ENCODE assay signal across 21 cellular contexts in genomic region chr11:10205928-10206327, GRCh38.
DNase-seq lines count a peak whose midpoint lies in the region; ATAC-seq, FAIRE-seq and TF ChIP-seq lines count a peak whose summit lies in the region.
"Had no signal": no experiment of that assay in that cellular context is flagged by ENCODE, and none has a peak within 500 bp of the region (broad histone marks: within the 10 kb centered on the region; RNA-seq: fewer than 3 reads in every experiment).

No MANE protein-coding gene starts in this region.

- no peak overlapping the region for H2AFZ ChIP-seq in IMR-90 (replicated peaks; ENCODE audit: low read length, poor library complexity)
- H2AFZ ChIP-seq: GM23248 had no signal

- H3K79me1 ChIP-seq in IMR-90 (ENCODE audit: low read depth in 1 of 2, low read length in 2 of 2) = peaks cover 25 to 60% of the 10 kb centered on the region in 2 experiments

- no peaks in the 10 kb centered on the region for H3K27me3 ChIP-seq in IMR-90 (ENCODE audit: control insufficient read depth, insufficient read depth, low read length)
- no peaks in the 10 kb centered on the region for H3K27me3 ChIP-seq in WERI-Rb-1 (ENCODE audit: insufficient read depth, low read depth, severe bottlenecking)
- H3K27me3 ChIP-seq: brain microvascular endothelial cell, foreskin keratinocyte had no signal

- H2AK5ac ChIP-seq in IMR-90 (ENCODE audit: low read depth, low read length) = peak overlapping the region; percentile 6; the same call in 1 of the 2 replicates

- H3K9me3 ChIP-seq in IMR-90 (ENCODE audit: control insufficient read depth, insufficient read depth, low read length) (peaks cover 2% of the 10 kb centered on the region; the same call in 1 of the 2 replicates), WERI-Rb-1 (ENCODE audit: severe bottlenecking) (peaks cover 3% of the 10 kb centered on the region)

- peak overlapping the region; percentile 78; the same call in 1 of the 2 replicates for H3K23ac ChIP-seq in IMR-90 (ENCODE audit: low read depth, low read length)

- H3K27ac ChIP-seq in IMR-90 (ENCODE audit: insufficient read depth, low read length) = no peak overlapping the region
- no peak overlapping the region for H3K27ac ChIP-seq in WERI-Rb-1
- H3K27ac ChIP-seq: brain microvascular endothelial cell, foreskin keratinocyte, GM23248 had no signal

- in situ Hi-C loops in IMR-90 (cut with MboI; ENCODE audit: low sequenced_read_pairs) = loop anchor here (5.0 to 25.0 kb wide), 2 partner anchors 96 to 531 kb away; no protein-coding TSS in a partner anchor

- no peak overlapping the region for H2BK120ac ChIP-seq in IMR-90 (ENCODE audit: low read depth, low read length)

- FAIRE-seq in GM12892 (lab: Jason Lieb, UNC) = no peak
- FAIRE-seq: endothelial cell of umbilical vein had no signal

- no peak overlapping the region for H3K9ac ChIP-seq in IMR-90 (ENCODE audit: low read depth, low read length)
- H3K9ac ChIP-seq: GM23248 had no signal

- no peak overlapping the region for H2BK5ac ChIP-seq in IMR-90 (ENCODE audit: low read depth, low read length, poor library complexity, severe bottlenecking)

- dilution Hi-C loops in IMR-90 (cut with HindIII; ENCODE audit: low sequenced_read_pairs, unreplicated experiment) = no loop called here

- peaks cover 11% of the 10 kb centered on the region; the same call in 1 of the 2 replicates for H4K20me1 ChIP-seq in IMR-90 (ENCODE audit: insufficient read depth, low read length)

- TF ChIP-seq CTCF in IMR-90 (conservative IDR thresholded peaks at IDR 0.05; ENCODE audit: low read depth, low read length) (no peak), WERI-Rb-1 (IDR thresholded peaks at IDR 0.05; ENCODE audit: low read depth, low read length) (no peak)

- H3K4me3 ChIP-seq in IMR-90 (ENCODE audit: insufficient read depth, low read depth, low read length) (no peak overlapping the region), WERI-Rb-1 (ENCODE audit: low read depth, low read length) (no peak overlapping the region)
- H3K4me3 ChIP-seq: GM23248 had no signal

- H3K9me1 ChIP-seq in IMR-90 (ENCODE audit: insufficient read depth, low read length) = 0 out of 2 replicates have a peak, but pooled peaks cover 7% of the 10 kb centered on the region

- no TSS peak for BruUV-seq in IMR-90 (replicated peaks; lab: Mats Ljungman, UMichigan)

- peak overlapping the region; percentile 74; the same call in 1 of the 2 replicates for H3K14ac ChIP-seq in IMR-90 (replicated peaks; ENCODE audit: low read depth, low read length)

- no peak overlapping the region for H2AK9ac ChIP-seq in IMR-90 (replicated peaks; ENCODE audit: low read depth, low read length, poor library complexity)

- no peak overlapping the region; the same call in 2 of the 3 replicates for H2BK15ac ChIP-seq in IMR-90 (ENCODE audit: low read depth, low read length)

- TF ChIP-seq POLR2A in IMR-90 (IDR thresholded peaks at IDR 0.05; ENCODE audit: low read depth, low read length) (no peak), GM12892 (IDR thresholded peaks at IDR 0.05; ENCODE audit: low read depth, low read length) (no peak)

- no CpG with 5 or more reads among the region's 1 CpG for WGBS in IMR-90 (ENCODE audit: extremely low coverage in 2 of 2, insufficient read length in 1 of 2), 2 experiments

- DNase-seq in ELF-1 (ENCODE audit: low read depth, low spot score) (peak; percentile 60), IMR-90 (no peak), WERI-Rb-1 (peak; percentile 26), left kidney (ENCODE audit: low read depth, low spot score) (peak; percentile 88), GM12892 (ENCODE audit: insufficient read length) (no peak), cerebellar nuclear complex (lab: John Stamatoyannopoulos, UW) (no peak), NCI-H1105 treated with DMSO at 0.1 percent for 48 hours (lab: John Stamatoyannopoulos, UW) (no peak)
- DNase-seq: activated CD4-positive, alpha-beta T cell treated with anti-CD3 and anti-CD28 coated beads for 1 hour; activated naive CD8-positive, alpha-beta T cell treated with anti-CD3 and anti-CD28 coated beads, Interleukin-2, amount 50 U/mL, for 24 hours; brain microvascular endothelial cell; DMS79; foreskin keratinocyte; GM23248; NCI-H1694; occipital lobe; stimulated activated naive B cell treated with anti-CD40 and anti-IgM and Interleukin-4, amounts not matched to agents 10 μg/mL and 1 μg/mL and 100 μg/mL, for 72 hours; T-helper 9 cell had no signal

- H4K91ac ChIP-seq in IMR-90 (ENCODE audit: insufficient read depth, low read depth, low read length) = peak overlapping the region; percentile 2; the same call in 1 of the 2 replicates

- peaks cover 7% of the 10 kb centered on the region for H3K4me1 ChIP-seq in IMR-90 (ENCODE audit: control insufficient read depth, insufficient read depth, low read length)
- H3K4me1 ChIP-seq: foreskin keratinocyte had no signal

- POLR2A ChIA-PET in IMR-90 (lab: Charles Lee; ENCODE audit: unreplicated experiment) = no interaction called here

- H2BK20ac ChIP-seq in IMR-90 (ENCODE audit: low read depth, low read length) = no peak overlapping the region

- intact Hi-C loops in IMR-90 (cut with micrococcal nuclease) = loop anchor here (10.0 kb wide), 1 partner anchor 451 kb away; no protein-coding TSS in a partner anchor

- H3K4ac ChIP-seq in IMR-90 (ENCODE audit: low read depth, low read length) = 0 out of 2 replicates have a peak overlapping the region, but pooled peaks have one; percentile 25

- no peaks in the 10 kb centered on the region for H3K36me3 ChIP-seq in IMR-90 (ENCODE audit: control insufficient read depth, insufficient read depth, low read length)
- no peaks in the 10 kb centered on the region for H3K36me3 ChIP-seq in WERI-Rb-1
- H3K36me3 ChIP-seq: brain microvascular endothelial cell had no signal

- TF ChIP-seq RAD21 in IMR-90 (IDR thresholded peaks at IDR 0.05; ENCODE audit: low read length) = no peak

- H4K8ac ChIP-seq in IMR-90 (ENCODE audit: low read depth in 2 of 2, low read length in 2 of 2) = peak overlapping the region in 1 of 2 experiments; percentile 51; a peak in 1 of 4 replicates

- CTCF ChIA-PET in IMR-90 (lab: Yijun Ruan, JAX) = no interaction called here

- H3K18ac ChIP-seq in IMR-90 (ENCODE audit: low read depth, low read length) = no peak overlapping the region

- H3K4me2 ChIP-seq in IMR-90 (ENCODE audit: low read depth, low read length) = no peak overlapping the region

- H3K56ac ChIP-seq in IMR-90 (ENCODE audit: extremely low read depth, insufficient read depth, low read length) = no peak overlapping the region

- no peak overlapping the region for H4K5ac ChIP-seq in IMR-90 (ENCODE audit: low read depth, low read length)

- no peak for ATAC-seq in IMR-90 (ENCODE audit: low read depth)
- ATAC-seq in GM21737 (IDR thresholded peaks at IDR 0.05; ENCODE audit: unreplicated experiment) = no peak
- ATAC-seq: activated naive CD8-positive, alpha-beta T cell treated with anti-CD3 and anti-CD28 coated beads, Interleukin-2, amount 50 U/mL, for 24 hours; activated T-helper 17 cell treated with anti-CD3 and anti-CD28 coated beads, Interleukin-2, amount 50 U/mL, for 72 hours; foreskin keratinocyte; sciatic nerve; stimulated activated naive B cell treated with anti-CD40 and anti-IgM and Interleukin-4, amounts not matched to agents 10 μg/mL and 1 μg/mL and 100 μg/mL, for 72 hours had no signal

TF ChIP-seq in IMR-90, 13 proteins besides CTCF, POLR2A, EP300 and RAD21:
- TF ChIP-seq FOS (IDR thresholded peaks at IDR 0.05; ENCODE audit: low read depth, low read length) = no peak
- TF ChIP-seq MXI1 (IDR thresholded peaks at IDR 0.05; ENCODE audit: borderline replicate concordance, low read depth, low read length) = no peak
- TF ChIP-seq BHLHE40 (IDR thresholded peaks at IDR 0.05; ENCODE audit: low read depth, low read length) = no peak
- TF ChIP-seq RCOR1 (IDR thresholded peaks at IDR 0.05; ENCODE audit: insufficient replicate concordance, low read length) = no peak
- no peak for TF ChIP-seq CEBPB (IDR thresholded peaks at IDR 0.05; ENCODE audit: low read depth, low read length)
- TF ChIP-seq, protein P1, sequence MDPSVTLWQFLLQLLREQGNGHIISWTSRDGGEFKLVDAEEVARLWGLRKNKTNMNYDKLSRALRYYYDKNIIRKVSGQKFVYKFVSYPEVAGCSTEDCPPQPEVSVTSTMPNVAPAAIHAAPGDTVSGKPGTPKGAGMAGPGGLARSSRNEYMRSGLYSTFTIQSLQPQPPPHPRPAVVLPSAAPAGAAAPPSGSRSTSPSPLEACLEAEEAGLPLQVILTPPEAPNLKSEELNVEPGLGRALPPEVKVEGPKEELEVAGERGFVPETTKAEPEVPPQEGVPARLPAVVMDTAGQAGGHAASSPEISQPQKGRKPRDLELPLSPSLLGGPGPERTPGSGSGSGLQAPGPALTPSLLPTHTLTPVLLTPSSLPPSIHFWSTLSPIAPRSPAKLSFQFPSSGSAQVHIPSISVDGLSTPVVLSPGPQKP (IDR thresholded peaks at IDR 0.05; ENCODE audit: borderline replicate concordance, low read depth, low read length) = no peak
- TF ChIP-seq RFX5 (IDR thresholded peaks at IDR 0.05; ENCODE audit: low read depth, low read length) = no peak
- TF ChIP-seq NFE2L2 (IDR thresholded peaks at IDR 0.05; ENCODE audit: low read depth, low read length) = no peak
- TF ChIP-seq MAFK (IDR thresholded peaks at IDR 0.05; ENCODE audit: low read depth, low read length) = no peak
- TF ChIP-seq CHD1 (IDR thresholded peaks at IDR 0.05; ENCODE audit: low read depth, low read length) = no peak
- TF ChIP-seq, protein P2, sequence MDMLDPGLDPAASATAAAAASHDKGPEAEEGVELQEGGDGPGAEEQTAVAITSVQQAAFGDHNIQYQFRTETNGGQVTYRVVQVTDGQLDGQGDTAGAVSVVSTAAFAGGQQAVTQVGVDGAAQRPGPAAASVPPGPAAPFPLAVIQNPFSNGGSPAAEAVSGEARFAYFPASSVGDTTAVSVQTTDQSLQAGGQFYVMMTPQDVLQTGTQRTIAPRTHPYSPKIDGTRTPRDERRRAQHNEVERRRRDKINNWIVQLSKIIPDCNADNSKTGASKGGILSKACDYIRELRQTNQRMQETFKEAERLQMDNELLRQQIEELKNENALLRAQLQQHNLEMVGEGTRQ (IDR thresholded peaks at IDR 0.05; ENCODE audit: low read depth, low read length) = no peak
- TF ChIP-seq SMC3 (IDR thresholded peaks at IDR 0.05; ENCODE audit: low read depth, low read length) = no peak
- TF ChIP-seq MAZ (IDR thresholded peaks at IDR 0.05; ENCODE audit: borderline replicate concordance, low read depth, low read length) = no peak
TF ChIP-seq in IMR-90: peak in this region for 0.

Comparison
In these comparisons a context has a peak if more than half of its experiments do, and no peak if none do; other contexts are left out.
1. DNase-seq: peak in ELF-1 (single experiment), WERI-Rb-1 (single experiment) and left kidney (single experiment); none in IMR-90 (single experiment), GM12892 (single experiment), cerebellar nuclear complex (0 of 2) and NCI-H1105 treated with DMSO at 0.1 percent for 48 hours (single experiment).